8 cellular contexts compared by ENCODE assay signal in the genomic region with DNA sequence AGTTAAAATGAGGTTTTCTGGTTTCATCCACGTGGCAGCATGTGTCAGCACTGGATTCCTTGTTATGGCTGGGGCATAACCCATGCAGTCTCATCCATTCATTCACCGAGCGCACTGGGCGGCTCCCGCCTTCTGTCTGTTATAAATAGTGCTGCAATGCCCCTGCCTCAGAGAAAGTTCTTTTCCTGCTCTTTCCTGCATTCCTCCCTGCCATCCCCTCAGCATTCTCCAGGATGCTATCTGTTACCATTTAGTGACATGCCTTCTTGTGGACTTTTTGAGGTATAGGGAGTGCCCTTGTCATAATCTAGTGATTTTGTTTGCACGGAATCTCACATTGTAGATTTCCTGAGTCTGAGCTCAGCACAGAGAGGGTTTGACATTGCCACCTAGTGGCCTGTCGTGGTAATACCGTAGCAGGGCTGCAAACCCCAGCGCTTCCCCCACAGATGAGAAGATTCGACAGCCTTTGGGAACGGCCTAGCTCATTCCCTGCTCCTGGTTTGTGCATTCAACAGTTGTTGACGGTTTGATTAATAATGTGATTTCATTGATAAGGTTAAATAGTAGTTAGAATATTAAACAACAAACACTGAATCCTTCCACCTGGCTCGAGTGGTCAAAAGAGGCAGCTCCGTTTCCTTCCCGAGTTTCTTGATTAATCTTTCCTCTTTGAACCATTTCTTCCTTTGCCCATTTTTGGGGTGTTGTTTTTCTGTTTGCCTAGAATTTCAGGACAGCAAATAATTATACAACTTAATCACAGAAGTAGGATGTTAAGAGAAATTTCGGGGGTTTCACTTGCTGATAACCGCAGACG. TPM values are rescaled to one million over a fixed set of nuclear protein-coding genes. Genes with fewer than 3 reads are reported as not detected.
A peak's percentile ranks its signal among the peaks of the same experiment; 100 is the strongest.
DNase-seq lines count a peak whose midpoint lies in the region; ATAC-seq, FAIRE-seq and TF ChIP-seq lines count a peak whose summit lies in the region.

No MANE protein-coding gene starts in this region.

- peak; percentile 86 for FAIRE-seq in GM19239 (lab: Jason Lieb, UNC)

- H3K27ac Mint-ChIP-seq in T-cell = peak overlapping the region in 1 of 2 donors; percentile 10

- H3K36me3 Mint-ChIP-seq in T-cell = no peaks in the 10 kb centered on the region

- TF ChIP-seq POLR2A in sigmoid colon (IDR thresholded peaks at IDR 0.05) = no peak

- H3K36me3 ChIP-seq in adipocyte (ENCODE audit: control insufficient read depth, insufficient read depth, low read length, severe bottlenecking) (no peaks in the 10 kb centered on the region), sigmoid colon (no peaks in the 10 kb centered on the region)

- peak overlapping the region; percentile 69 for H3K9ac ChIP-seq in adipocyte (ENCODE audit: low read length)

- H3K4me1 Mint-ChIP-seq in T-cell = peaks cover 17 to 29% (median 25%) of the 10 kb centered on the region in 3 donors

- H3K4me3 ChIP-seq in AG10803 (ENCODE audit: low read length) (peak overlapping the region; percentile 29), adipocyte (ENCODE audit: low read length) (peak overlapping the region; percentile 57), sigmoid colon (peak overlapping the region in 1 of 4 donors; percentile 18)

- POLR2A ChIA-PET in T-cell (lab: Charles Lee) = interaction anchor here in 1 of 2 donors (0.5 kb wide), 1 partner anchor 260 kb away, joined by 3 read pairs; no protein-coding TSS in a partner anchor

- no peaks in the 10 kb centered on the region for H3K9me3 ChIP-seq in adipocyte (ENCODE audit: control insufficient read depth, low read length)
- no peaks in the 10 kb centered on the region for H3K9me3 ChIP-seq in sigmoid colon

- 28 to 32% methylated on average over 18 of the region's 18 CpGs for WGBS in sigmoid colon, 2 donors

- H3K27me3 Mint-ChIP-seq in T-cell = peaks cover 38 to 68% of the 10 kb centered on the region in 2 donors

- CTCF ChIA-PET in T-cell (lab: Charles Lee) = interaction anchor here (0.6 to 3.0 kb wide), 11 partner anchors 9 to 834 kb away, joined by 3 to 37 read pairs (median 4); partner anchors contain the start of gene ZBTB21 (in 1 of the 2)

- ATAC-seq in T-cell (replicated peaks in 1 of 4) = peak; percentile 86 to 91 (median 88)
- ATAC-seq in left ventricle myocardium superior = peak; percentile 87
- no peak for ATAC-seq in GM21786 (IDR thresholded peaks at IDR 0.05; ENCODE audit: unreplicated experiment)

- H3K9me3 Mint-ChIP-seq in T-cell = no peaks in the 10 kb centered on the region

- peak overlapping the region in 1 of 3 donors; percentile 58 for H3K4me3 Mint-ChIP-seq in T-cell

- no peak overlapping the region for H3K27ac ChIP-seq in sigmoid colon

- DNase-seq in AG10803 (ENCODE audit: low read depth) (peak; percentile 78), GM19239 (ENCODE audit: insufficient read length, low spot score) (peak; percentile 69), NCI-H1105 treated with DMSO at 0.1 percent for 48 hours (lab: John Stamatoyannopoulos, UW) (peak; percentile 46), T-cell (peak; percentile 29 to 82 (median 65)), adipocyte (ENCODE audit: low read depth) (peak; percentile 90), left ventricle myocardium superior (peak; percentile 79), sigmoid colon (peak; percentile 85)

- no peak for TF ChIP-seq EP300 in sigmoid colon (IDR thresholded peaks at IDR 0.05)

- intact Hi-C loops in left ventricle myocardium superior (cut with micrococcal nuclease) (loop anchor here (2.0 to 5.0 kb wide), 2 partner anchors 110 to 301 kb away; no protein-coding TSS in a partner anchor), sigmoid colon (cut with DNase I) (loop anchor here (1.0 to 5.0 kb wide), 4 partner anchors 110 to 301 kb away; partner anchors contain the start of gene PRDM15)

- TF ChIP-seq CTCF in AG10803 (conservative IDR thresholded peaks at IDR 0.05; ENCODE audit: low read length) (peak; percentile 97), sigmoid colon (IDR thresholded peaks at IDR 0.05) (peak; percentile 86 to 96 (median 94))

- H3K27me3 ChIP-seq in adipocyte (replicated peaks; ENCODE audit: control insufficient read depth, insufficient read depth, low read length) = peaks cover 42% of the 10 kb centered on the region
- H3K27me3 ChIP-seq in sigmoid colon = peaks cover 0 to 45% (median 10%) of the 10 kb centered on the region in 3 donors

- peaks cover 22% of the 10 kb centered on the region for H3K4me1 ChIP-seq in adipocyte (ENCODE audit: control insufficient read depth, insufficient read depth, low read length)
- H3K4me1 ChIP-seq in sigmoid colon = peaks cover 0 to 8% (median 4%) of the 10 kb centered on the region in 4 donors

RNA-seq across cellular contexts. Expression of gene UMODL1, which starts 46.3 kb away (rescaled TPM):
- under 1 TPM; 0.16 to 0.99 (median 0.82) TPM for total RNA-seq in T-cell
- total RNA-seq in left ventricle myocardium superior = not detected
- total RNA-seq in sigmoid colon = not detected
- polyA plus RNA-seq in sigmoid colon = under 1 TPM in 2 of 3 donors, not detected in 1; 0.13 to 0.23 TPM
